8 cellular contexts compared by ENCODE assay signal in the genomic region with DNA sequence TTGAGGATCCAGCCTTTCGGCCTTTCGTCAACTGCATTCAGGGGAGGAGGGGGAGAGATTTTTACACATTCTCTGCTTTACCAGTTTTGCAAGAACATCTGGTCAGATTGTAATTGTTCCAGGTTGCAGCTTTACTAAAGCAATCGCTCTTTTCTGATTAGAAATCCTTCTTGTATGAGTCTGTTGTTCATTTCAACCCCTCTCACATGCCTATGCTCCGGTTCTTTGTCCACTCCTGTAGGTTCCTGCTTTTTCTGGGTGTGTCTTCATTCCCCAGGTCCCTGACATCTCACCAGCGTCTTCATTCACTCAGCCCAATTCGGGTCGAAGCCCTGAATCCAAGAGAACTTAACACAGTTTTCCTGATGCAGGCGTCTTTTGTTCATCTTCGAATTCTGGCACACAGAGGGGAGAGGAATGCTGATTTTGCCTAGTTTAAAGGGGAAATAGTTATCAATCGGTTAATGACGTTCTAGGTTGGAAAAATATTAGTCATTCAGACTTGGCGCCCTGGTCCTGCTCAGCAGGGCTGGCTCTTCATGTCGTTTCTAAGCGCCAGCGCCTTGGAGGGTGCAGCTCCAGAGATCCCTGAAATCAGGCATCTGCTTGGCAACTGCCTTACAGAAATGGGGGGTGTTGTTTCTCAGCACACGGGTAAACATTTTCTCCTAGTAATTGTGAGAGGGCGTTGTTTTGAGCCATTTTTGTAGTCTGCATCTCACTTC. TPM values are rescaled to one million over a fixed set of nuclear protein-coding genes. Genes with fewer than 3 reads are reported as not detected.
A peak's percentile ranks its signal among the peaks of the same experiment; 100 is the strongest.
DNase-seq lines count a peak whose midpoint lies in the region; ATAC-seq, FAIRE-seq and TF ChIP-seq lines count a peak whose summit lies in the region.

No MANE protein-coding gene starts in this region.

- H3K4me3 ChIP-seq in AG04450 (ENCODE audit: low read depth, low read length), result peak overlapping the region; percentile 61
- H3K4me3 ChIP-seq in duodenal mucosa (ENCODE audit: low read depth in 1 of 2, low read length in 2 of 2), result peak overlapping the region; percentile 72 to 82

- H3K27me3 Mint-ChIP-seq in naive B cell, result peaks cover 50 to 69% (median 60%) of the 10 kb centered on the region in 3 donors

- peaks cover 8 to 19% (median 11%) of the 10 kb centered on the region in 3 donors for H3K4me1 Mint-ChIP-seq in naive B cell

- no peak for DNase-seq in AG04450 (ENCODE audit: low read depth, low spot score)
- peak; percentile 9 for DNase-seq in KBM-7
- DNase-seq in naive B cell, result no peak
- DNase-seq in RCC 7860 (ENCODE audit: low spot score), result no peak
- DNase-seq in activated CD4-positive, CD25-positive, alpha-beta regulatory T cell (lab: John Stamatoyannopoulos, UW), result no peak

- POLR2A ChIA-PET in AG04450 (lab: Yijun Ruan, JAX), result no interaction called here

- TF ChIP-seq CTCF in AG04450 (IDR thresholded peaks at IDR 0.05; ENCODE audit: low read depth, low read length), result no peak

- peak overlapping the region; percentile 64 to 87 (median 74) for H3K4me3 Mint-ChIP-seq in naive B cell

- H3K4me1 ChIP-seq in duodenal mucosa (ENCODE audit: control insufficient read depth in 1 of 2, insufficient read depth in 2 of 2, low read length in 2 of 2), result peaks cover 19% of the 10 kb centered on the region in 2 donors

- FAIRE-seq in RCC 7860 (lab: Jason Lieb, UNC), result no peak

- H3K27ac ChIP-seq in AG04450 (ENCODE audit: low read depth, low read length) (peak overlapping the region; percentile 70), duodenal mucosa (ENCODE audit: low read depth, low read length) (no peak overlapping the region)

- H3K9me3 ChIP-seq in AG04450 (ENCODE audit: control insufficient read depth, insufficient read depth, low read length) (no peaks in the 10 kb centered on the region), duodenal mucosa (ENCODE audit: control insufficient read depth in 1 of 2, low read length in 2 of 2) (no peaks in the 10 kb centered on the region)

- CTCF ChIA-PET in AG04450 (lab: Charles Lee), result interaction anchor here (0.7 kb wide), 1 partner anchor 33 kb away, joined by 8 read pairs; no protein-coding TSS in a partner anchor

- no peaks in the 10 kb centered on the region for H3K27me3 ChIP-seq in AG04450 (ENCODE audit: control insufficient read depth, insufficient read depth, low read length)
- H3K27me3 ChIP-seq in duodenal mucosa (ENCODE audit: control insufficient read depth in 1 of 2, insufficient read depth in 2 of 2, low read length in 2 of 2), result no peaks in the 10 kb centered on the region

- H3K27ac Mint-ChIP-seq in naive B cell, result peak overlapping the region in 3 of 6 donors; percentile 38 to 91 (median 49)

- H3K9me3 Mint-ChIP-seq in naive B cell, result peaks cover 0 to 4% (median 0%) of the 10 kb centered on the region in 7 donors

- H3K36me3 ChIP-seq in duodenal mucosa (ENCODE audit: control insufficient read depth in 1 of 2, insufficient read depth in 2 of 2, low read length in 2 of 2), result no peaks in the 10 kb centered on the region

- H3K9ac ChIP-seq in duodenal mucosa (ENCODE audit: low read depth in 1 of 2, low read length in 2 of 2), result peak overlapping the region in 1 of 2 donors; percentile 81

- in situ Hi-C loops in KBM-7 (cut with MboI; ENCODE audit: low pct_unique_long_range_greater_than_20kb, low sequenced_read_pairs), result no loop called here

- H3K36me3 Mint-ChIP-seq in naive B cell, result peaks cover 0 to 9% of the 10 kb centered on the region in 2 donors

- ATAC-seq in naive B cell (ENCODE audit: low read depth in 2 of 2) (no peak), GM21423 (IDR thresholded peaks at IDR 0.05; ENCODE audit: unreplicated experiment) (no peak), HG02588 (IDR thresholded peaks at IDR 0.05; ENCODE audit: unreplicated experiment) (no peak)

RNA-seq across cellular contexts. Expression of a gene that starts 1.1 kb away (rescaled TPM):
- polyA plus RNA-seq in AG04450 (2011; rRNA removed) (31.6 and 46.8 TPM in 2 replicates), naive B cell (ENCODE audit: low read depth in 6 of 6) (under 1 TPM in 3 of 6 donors, not detected in 3; 0.15 to 0.38 (median 0.32) TPM)
- polyA minus RNA-seq in AG04450 (2011; rRNA and poly(A)+ RNA removed), result 17.3 and 26.9 TPM in 2 replicates

Comparison
In these comparisons a context has a peak if more than half of its experiments do, and no peak if none do; other contexts are left out.
1. RNA of a gene that starts 1.1 kb away (polyA plus RNA-seq): 31.6 to 46.8 TPM in AG04450; 0.15 to 0.38 TPM in naive B cell; every median in the first group is over 10 times any median in the second.